In the genomic region with DNA sequence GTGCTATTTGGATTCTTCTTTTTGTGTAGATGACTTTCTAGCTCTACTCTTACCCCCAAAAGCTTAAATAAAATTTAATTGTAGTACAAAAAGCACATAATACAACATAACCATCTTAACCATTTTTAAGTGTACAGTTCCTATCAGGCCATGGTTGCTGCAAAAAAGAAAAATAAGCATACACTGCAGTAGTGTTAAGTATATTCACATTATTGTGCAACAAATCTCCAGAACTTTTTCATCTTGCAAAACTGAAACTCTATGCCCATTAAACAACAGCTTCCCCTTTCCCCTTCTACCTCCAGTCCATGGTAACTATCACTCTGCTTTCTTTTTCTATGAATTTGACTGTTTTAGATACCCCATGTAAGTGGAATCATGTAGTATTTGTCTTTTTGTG, we compare ENCODE assay signal across 18 cellular contexts. TPM values are rescaled to one million over a fixed set of nuclear protein-coding genes. Genes with fewer than 3 reads are reported as not detected.
A peak's percentile ranks its signal among the peaks of the same experiment; 100 is the strongest.
DNase-seq lines count a peak whose midpoint lies in the region; ATAC-seq and TF ChIP-seq lines count a peak whose summit lies in the region.
"Had no signal": no experiment of that assay in that cellular context is flagged by ENCODE, and none has a peak within 500 bp of the region (broad histone marks: within the 10 kb centered on the region; RNA-seq: fewer than 3 reads in every experiment).

No MANE protein-coding gene starts in this region.

- no peak for TF ChIP-seq CTCF in upper lobe of right lung (IDR thresholded peaks at IDR 0.05)

- no peak overlapping the region for H3K27ac ChIP-seq in upper lobe of right lung
- H3K27ac ChIP-seq: body of pancreas, transverse colon had no signal

- no peaks in the 10 kb centered on the region for H3K9me3 Mint-ChIP-seq in activated naive CD8-positive, alpha-beta T cell (ENCODE audit: low read depth)
- H3K9me3 Mint-ChIP-seq in activated naive CD8-positive, alpha-beta T cell treated with anti-CD3 and anti-CD28 coated beads for 36 hours: no peaks in the 10 kb centered on the region
- H3K9me3 Mint-ChIP-seq: H9 had no signal

- peaks cover 9% of the 10 kb centered on the region for H3K36me3 Mint-ChIP-seq in activated naive CD8-positive, alpha-beta T cell
- H3K36me3 Mint-ChIP-seq in activated naive CD8-positive, alpha-beta T cell treated with anti-CD3 and anti-CD28 coated beads for 36 hours: peaks cover 37% of the 10 kb centered on the region

- peaks cover 78% of the 10 kb centered on the region for H3K4me1 Mint-ChIP-seq in activated naive CD8-positive, alpha-beta T cell (ENCODE audit: low read depth)
- H3K4me1 Mint-ChIP-seq in activated naive CD8-positive, alpha-beta T cell treated with anti-CD3 and anti-CD28 coated beads for 36 hours: peaks cover 72% of the 10 kb centered on the region

- intact Hi-C loops in upper lobe of right lung (cut with DNase I): no loop called here

- no peak overlapping the region for H3K4me3 ChIP-seq in upper lobe of right lung
- H3K4me3 ChIP-seq: body of pancreas, transverse colon had no signal

- H3K27ac Mint-ChIP-seq in activated naive CD8-positive, alpha-beta T cell: peak overlapping the region; percentile 18
- no peak overlapping the region for H3K27ac Mint-ChIP-seq in activated naive CD8-positive, alpha-beta T cell treated with anti-CD3 and anti-CD28 coated beads for 36 hours

- H3K36me3 ChIP-seq in upper lobe of right lung: no peaks in the 10 kb centered on the region
- H3K36me3 ChIP-seq: transverse colon had no signal

- no peaks in the 10 kb centered on the region for H3K9me3 ChIP-seq in upper lobe of right lung
- H3K9me3 ChIP-seq: body of pancreas, transverse colon had no signal

- H3K27me3 ChIP-seq in upper lobe of right lung: no peaks in the 10 kb centered on the region
- H3K27me3 ChIP-seq: body of pancreas, transverse colon had no signal

- DNase-seq in activated naive CD8-positive, alpha-beta T cell treated with anti-CD3 and anti-CD28 coated beads for 36 hours: no peak
- DNase-seq in SIG-M5 (lab: John Stamatoyannopoulos, UW) (peak; percentile 55), fibroblast of peridontal ligament (ENCODE audit: extremely low read depth) (peak; percentile 22), upper lobe of right lung (no peak), NCI-H82 (lab: John Stamatoyannopoulos, UW) (no peak), NCI-H526 (lab: John Stamatoyannopoulos, UW) (no peak)
- DNase-seq: body of pancreas, COR-L47, H9, hippocampal formation, KG1, NCI-H1436 treated with DMSO at 0.1 percent for 48 hours, NCI-H345, small intestine, SW 1271, transverse colon had no signal

- peaks cover 29% of the 10 kb centered on the region for H3K4me1 ChIP-seq in upper lobe of right lung

- H3K4me3 Mint-ChIP-seq in activated naive CD8-positive, alpha-beta T cell: peak overlapping the region; percentile 11
- H3K4me3 Mint-ChIP-seq in activated naive CD8-positive, alpha-beta T cell treated with anti-CD3 and anti-CD28 coated beads for 36 hours: no peak overlapping the region
- H3K4me3 Mint-ChIP-seq: H9 had no signal

- ATAC-seq in upper lobe of right lung: peak; percentile 45
- ATAC-seq in HG03439 (IDR thresholded peaks at IDR 0.05; ENCODE audit: unreplicated experiment): no peak
- ATAC-seq: body of pancreas had no signal

- no peaks in the 10 kb centered on the region for H3K27me3 Mint-ChIP-seq in activated naive CD8-positive, alpha-beta T cell
- no peaks in the 10 kb centered on the region for H3K27me3 Mint-ChIP-seq in activated naive CD8-positive, alpha-beta T cell treated with anti-CD3 and anti-CD28 coated beads for 36 hours

RNA-seq across cellular contexts. Expression of a gene that starts 18.1 kb away (rescaled TPM):
- total RNA-seq in activated naive CD8-positive, alpha-beta T cell treated with anti-CD3 and anti-CD28 coated beads for 36 hours: 10 to 100 TPM; 38.9 to 40.4 TPM
- total RNA-seq in upper lobe of right lung: 45.8 TPM

Comparison
In these comparisons a context has a peak if more than half of its experiments do, and no peak if none do; other contexts are left out.
1. DNase-seq: peak in SIG-M5 (single experiment) and fibroblast of peridontal ligament (single experiment); none in activated naive CD8-positive, alpha-beta T cell treated with anti-CD3 and anti-CD28 coated beads for 36 hours (single experiment), upper lobe of right lung (single experiment), NCI-H82 (single experiment) and NCI-H526 (0 of 2).